Comparison of ENCODE assay signal across 9 cellular contexts in genomic region chr2:70851704-70852103, GRCh38. TPM values are rescaled to one million over a fixed set of nuclear protein-coding genes. Genes with fewer than 3 reads are reported as not detected.
A peak's percentile ranks its signal among the peaks of the same experiment; 100 is the strongest.
DNase-seq lines count a peak whose midpoint lies in the region; ATAC-seq and TF ChIP-seq lines count a peak whose summit lies in the region.
"Had no signal": no experiment of that assay in that cellular context is flagged by ENCODE, and none has a peak within 500 bp of the region (broad histone marks: within the 10 kb centered on the region; RNA-seq: fewer than 3 reads in every experiment).

No MANE protein-coding gene starts in this region.

- ATAC-seq in HG03432 (IDR thresholded peaks at IDR 0.05; ENCODE audit: unreplicated experiment), result peak; percentile 93

- H3K4me2 ChIP-seq in osteoblast (ENCODE audit: insufficient read depth, low read length), result no peak overlapping the region

- no peak for TF ChIP-seq CTCF in osteoblast (IDR thresholded peaks at IDR 0.05; ENCODE audit: extremely low read depth, low read depth, low read length)

- H3K4me1 ChIP-seq in osteoblast (ENCODE audit: insufficient read depth, low read length), result no peaks in the 10 kb centered on the region

- H3K27me3 ChIP-seq in osteoblast (ENCODE audit: insufficient read depth, low read length), result peaks cover 9% of the 10 kb centered on the region

- H3K27ac ChIP-seq in osteoblast (ENCODE audit: low read depth, low read length), result no peak overlapping the region

- H2AFZ ChIP-seq in osteoblast (ENCODE audit: low read length), result no peak overlapping the region

- DNase-seq in activated CD8-positive, alpha-beta memory T cell treated with anti-CD3 and anti-CD28 coated beads for 24 hours, result peak; percentile 58
- DNase-seq in activated CD8-positive, alpha-beta memory T cell treated with anti-CD3 and anti-CD28 coated beads, Interleukin-2, amount 50 U/mL, for 4 hours, result no peak
- peak; percentile 43 for DNase-seq in activated CD8-positive, alpha-beta memory T cell treated with anti-CD3 and anti-CD28 coated beads, Interleukin-2, amount 50 U/mL, for 48 hours
- peak; percentile 10 for DNase-seq in stimulated activated CD8-positive, alpha-beta memory T cell treated with anti-CD3 and anti-CD28 coated beads, Interleukin-12 subunit alpha, Interleukin-12 subunit beta, amount 100 ng/mL, for 1 hour (ENCODE audit: low read depth)
- DNase-seq in central memory CD4-positive, alpha-beta T cell, result no peak
- DNase-seq in NCI-H774 (lab: John Stamatoyannopoulos, UW) (no peak), osteoblast (ENCODE audit: insufficient read length, low spot score, missing footprints) (no peak)
- DNase-seq: NCI-H2171 had no signal

- no peak overlapping the region for H3K4me3 ChIP-seq in osteoblast (ENCODE audit: insufficient read depth, low read length)

- no peaks in the 10 kb centered on the region for H3K79me2 ChIP-seq in osteoblast (ENCODE audit: insufficient read depth, low read length)

- H4K20me1 ChIP-seq in osteoblast (ENCODE audit: insufficient read depth, low read length), result no peaks in the 10 kb centered on the region

- H3K36me3 ChIP-seq in osteoblast (ENCODE audit: insufficient read depth, low read length), result no peaks in the 10 kb centered on the region

- H3K9me3 ChIP-seq in osteoblast (ENCODE audit: low read depth, low read length), result no peaks in the 10 kb centered on the region

RNA-seq across cellular contexts. Expression of gene CD207, which starts 16.1 kb away (rescaled TPM):
- total RNA-seq in osteoblast, result not detected in 2 replicates

RNA-seq across cellular contexts. Expression of gene CLEC4F, which starts 31.3 kb away (rescaled TPM):
- not detected in 2 replicates for total RNA-seq in osteoblast

RNA-seq across cellular contexts. Expression of gene VAX2, which starts 48.7 kb away (rescaled TPM):
- 4.1 and 4.3 TPM in 2 replicates for total RNA-seq in osteoblast

Comparison
In these comparisons a context has a peak if more than half of its experiments do, and no peak if none do; other contexts are left out.
1. DNase-seq: peak in activated CD8-positive, alpha-beta memory T cell treated with anti-CD3 and anti-CD28 coated beads for 24 hours (single experiment), activated CD8-positive, alpha-beta memory T cell treated with anti-CD3 and anti-CD28 coated beads, Interleukin-2, amount 50 U/mL, for 48 hours (single experiment) and stimulated activated CD8-positive, alpha-beta memory T cell treated with anti-CD3 and anti-CD28 coated beads, Interleukin-12 subunit alpha, Interleukin-12 subunit beta, amount 100 ng/mL, for 1 hour (single experiment); none in activated CD8-positive, alpha-beta memory T cell treated with anti-CD3 and anti-CD28 coated beads, Interleukin-2, amount 50 U/mL, for 4 hours (single experiment), central memory CD4-positive, alpha-beta T cell (single experiment), NCI-H774 (single experiment) and osteoblast (single experiment).